In genomic region chr14:24250354-24250753, GRCh38 we compare ENCODE assay signal across 1 cellular context.
TF ChIP-seq lines count a peak whose summit lies in the region.

No MANE protein-coding gene starts in this region.

TF ChIP-seq in GM12878, 131 proteins besides CTCF, POLR2A, EP300 and RAD21:
- no peak for TF ChIP-seq NFIC (IDR thresholded peaks at IDR 0.05; ENCODE audit: low read depth, low read length)
- no peak for TF ChIP-seq TBL1XR1 (IDR thresholded peaks at IDR 0.05; ENCODE audit: low read depth, low read length)
- TF ChIP-seq FOXK2 (IDR thresholded peaks at IDR 0.05): 0 out of 2 replicates have a peak, but pooled peaks have one; percentile 7
